Comparison of ENCODE assay signal across 8 cellular contexts in the genomic region with DNA sequence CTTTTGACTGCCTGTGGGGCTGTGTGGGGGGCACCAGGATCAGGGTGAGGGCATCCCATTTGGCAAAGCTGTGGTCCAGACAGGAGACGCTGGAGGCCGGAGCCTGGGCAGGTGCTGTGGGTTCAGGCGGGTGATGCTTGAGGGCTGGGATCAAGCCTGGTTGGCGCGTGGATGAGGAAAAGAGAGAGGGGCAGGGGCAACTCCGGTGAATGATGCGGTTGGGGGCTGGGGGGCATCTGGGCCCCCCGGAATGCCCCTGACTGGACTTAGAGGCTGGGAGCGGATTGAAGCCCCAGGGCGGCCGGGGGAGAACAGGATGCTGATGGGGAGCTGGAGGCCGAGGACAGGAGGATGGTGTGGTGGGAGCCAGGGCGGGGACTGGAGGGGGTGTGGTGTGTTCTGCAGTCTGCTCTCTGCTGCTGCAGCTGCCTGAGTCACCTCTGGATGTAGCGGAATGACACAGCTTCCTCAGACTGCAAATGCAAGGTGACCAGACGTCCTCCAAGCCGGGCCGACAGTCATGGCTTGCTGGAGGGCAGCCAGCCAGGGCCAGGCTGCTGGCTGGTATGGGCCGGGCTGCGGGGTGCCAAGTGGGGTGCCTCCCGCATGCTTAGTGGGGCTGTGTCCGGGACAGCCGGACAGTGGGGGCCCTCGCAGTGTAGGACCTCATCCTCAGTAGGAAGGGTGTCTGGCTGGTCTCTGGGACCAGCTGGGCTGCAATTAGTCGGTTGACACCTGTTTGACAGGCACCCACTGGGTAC. TPM values are rescaled to one million over a fixed set of nuclear protein-coding genes. Genes with fewer than 3 reads are reported as not detected.
DNase-seq lines count a peak whose midpoint lies in the region; ATAC-seq and TF ChIP-seq lines count a peak whose summit lies in the region.

No MANE protein-coding gene starts in this region.

- DNase-seq in NCI-H2227 (lab: John Stamatoyannopoulos, UW; ENCODE audit: unreplicated experiment) = peak; percentile 11
- DNase-seq in NCI-H2227 treated with DMSO at 0.1 percent for 48 hours (lab: John Stamatoyannopoulos, UW) = no peak
- no peak for DNase-seq in OCI-LY7 (ENCODE audit: low spot score)
- peak; percentile 67 to 92 for DNase-seq in cardiac fibroblast (ENCODE audit: low read depth in 2 of 2)
- DNase-seq in lung (ENCODE audit: low spot score) = no peak
- DNase-seq in type B pancreatic cell (ENCODE audit: extremely low spot score, unreplicated experiment) = no peak
- DNase-seq in HEK293T (ENCODE audit: extremely low spot score) = no peak

- peak overlapping the region; percentile 97 for H3K27ac Mint-ChIP-seq in type B pancreatic cell

- H3K27me3 ChIP-seq in lung (ENCODE audit: control insufficient read depth, insufficient read depth) = no peaks in the 10 kb centered on the region

- 55 to 63% methylated on average over 24 of the region's 24 CpGs for WGBS in lung, 2 donors

- peaks cover 34% of the 10 kb centered on the region for H3K4me1 ChIP-seq in OCI-LY7 (ENCODE audit: insufficient read depth, low read length, poor library complexity, severe bottlenecking)
- H3K4me1 ChIP-seq in lung (ENCODE audit: control insufficient read depth in 2 of 2, insufficient read depth in 2 of 2, low read length in 2 of 2) = peaks cover 7 to 26% of the 10 kb centered on the region in 2 donors

- CTCF ChIA-PET in OCI-LY7 (lab: Charles Lee; ENCODE audit: unreplicated experiment) = no interaction called here
- CTCF ChIA-PET in HEK293T (lab: Yijun Ruan, JAX) = interaction anchor here (1.0 kb wide), 1 partner anchor 28 kb away, joined by 3 read pairs; no protein-coding TSS in a partner anchor

- H3K9me3 Mint-ChIP-seq in type B pancreatic cell = no peaks in the 10 kb centered on the region

- H3K4me1 Mint-ChIP-seq in type B pancreatic cell (ENCODE audit: unreplicated experiment) = peaks cover 22% of the 10 kb centered on the region

- BruUV-seq in OCI-LY7 (replicated peaks; lab: Mats Ljungman, UMichigan) = no TSS peak

- no peaks in the 10 kb centered on the region for H3K36me3 Mint-ChIP-seq in type B pancreatic cell

- peaks cover 48% of the 10 kb centered on the region for H3K79me2 ChIP-seq in OCI-LY7 (ENCODE audit: insufficient read depth, low read depth, low read length)

- peaks cover 27% of the 10 kb centered on the region for H3K27me3 Mint-ChIP-seq in type B pancreatic cell

- peaks cover 9% of the 10 kb centered on the region for H4K20me1 ChIP-seq in OCI-LY7 (ENCODE audit: insufficient read depth, low read length)

- H3K9me2 ChIP-seq in OCI-LY7 (ENCODE audit: insufficient read depth, low read length) = no peaks in the 10 kb centered on the region

- POLR2A ChIA-PET in OCI-LY7 (lab: Charles Lee) = no interaction called here
- POLR2A ChIA-PET in HEK293T (lab: Yijun Ruan, JAX) = interaction anchor here (1.0 to 1.4 kb wide), 2 partner anchors 11 to 28 kb away, joined by 3 to 4 read pairs; no protein-coding TSS in a partner anchor

- H3K27ac ChIP-seq in OCI-LY7 (ENCODE audit: low read depth, low read length, poor library complexity, severe bottlenecking) (peak overlapping the region; percentile 2), lung (ENCODE audit: low read depth in 1 of 2, low read length in 1 of 2) (peak overlapping the region; percentile 93 to 97)

- peak overlapping the region; percentile 98 for H3K4me2 ChIP-seq in OCI-LY7 (ENCODE audit: low read length)

- H3K4me3 ChIP-seq in OCI-LY7 (ENCODE audit: low read depth, low read length, poor library complexity, severe bottlenecking) (peak overlapping the region; percentile 82), cardiac fibroblast (replicated peaks in 1 of 2; ENCODE audit: low read depth in 2 of 2, low read length in 2 of 2) (peak overlapping the region in 1 of 2 donors; percentile 72), lung (peak overlapping the region; percentile 7)

- no peaks in the 10 kb centered on the region for H3K9me3 ChIP-seq in OCI-LY7 (ENCODE audit: low read length)
- no peaks in the 10 kb centered on the region for H3K9me3 ChIP-seq in lung (ENCODE audit: control insufficient read depth in 2 of 2, insufficient read depth in 1 of 2, low read length in 1 of 2)

- TF ChIP-seq CTCF in OCI-LY7 (conservative IDR thresholded peaks at IDR 0.05; ENCODE audit: low read length) (no peak), cardiac fibroblast (IDR thresholded peaks at IDR 0.05; ENCODE audit: low read depth, low read length) (no peak), lung (IDR thresholded peaks at IDR 0.05; ENCODE audit: control extremely low read depth, extremely low read depth) (no peak), type B pancreatic cell (conservative IDR thresholded peaks at IDR 0.05) (no peak)

- peak overlapping the region; percentile 51 for H3K4me3 Mint-ChIP-seq in type B pancreatic cell

- intact Hi-C loops in OCI-LY7 (cut with micrococcal nuclease; ENCODE audit: unreplicated experiment) = no loop called here

- peaks cover 29% of the 10 kb centered on the region; the same call in 1 of the 2 replicates for H3K36me3 ChIP-seq in OCI-LY7 (ENCODE audit: insufficient read depth, low read length)
- peaks cover 0 to 5% of the 10 kb centered on the region in 2 donors for H3K36me3 ChIP-seq in lung (ENCODE audit: control insufficient read depth in 2 of 2, insufficient read depth in 2 of 2, low read length in 2 of 2)

- ATAC-seq in lung (ENCODE audit: insufficient read depth, low FRiP score) (no peak), HG03280 (IDR thresholded peaks at IDR 0.05; ENCODE audit: unreplicated experiment) (no peak)

- H2AFZ ChIP-seq in OCI-LY7 (ENCODE audit: low read length) = no peak overlapping the region

TF ChIP-seq in HEK293T, 16 proteins besides CTCF, POLR2A, EP300 and RAD21:
- TF ChIP-seq ARNT (IDR thresholded peaks at IDR 0.05) (no peak), SUZ12 (IDR thresholded peaks at IDR 0.05) (no peak), LEF1 (IDR thresholded peaks at IDR 0.05; ENCODE audit: borderline replicate concordance) (no peak), CTBP1 (IDR thresholded peaks at IDR 0.05; ENCODE audit: borderline replicate concordance) (no peak), ELF4 (IDR thresholded peaks at IDR 0.05) (no peak)

RNA-seq across cellular contexts. Expression of a gene that starts 3.2 kb away (rescaled TPM):
- total RNA-seq in OCI-LY7 (2014; rRNA removed; shearing (Covaris generic)) = 25.2 and 26.1 TPM in 2 replicates
- total RNA-seq in OCI-LY7 (2022) = 32.7 and 39.0 TPM in 2 replicates
- total RNA-seq in lung = 10 to 100 TPM; 17.0 to 58.5 TPM
- polyA plus RNA-seq in lung = 10 to 100 TPM; 54.7 to 76.7 TPM
- 8.2 and 19.9 TPM in 2 replicates for total RNA-seq in type B pancreatic cell (ENCODE audit: low replicate concordance)

RNA-seq across cellular contexts. Expression of a gene that starts 22.3 kb away (rescaled TPM):
- 0.19 and 0.77 TPM in 2 replicates for total RNA-seq in OCI-LY7 (2014; rRNA removed; shearing (Covaris generic))
- total RNA-seq in OCI-LY7 (2022) = not detected in 2 replicates
- total RNA-seq in lung = 10 to 100 TPM in 1 of 2 donors, 1 to 10 TPM in 1; 1.8 to 11.8 TPM
- 1 to 10 TPM; 6.8 to 9.9 TPM for polyA plus RNA-seq in lung
- 6.6 and 7.6 TPM in 2 replicates for total RNA-seq in type B pancreatic cell (ENCODE audit: low replicate concordance)

RNA-seq across cellular contexts. Expression of a gene that starts 29.6 kb away (rescaled TPM):
- total RNA-seq in OCI-LY7 (2014; rRNA removed; shearing (Covaris generic)) = 61.5 and 83.6 TPM in 2 replicates
- total RNA-seq in OCI-LY7 (2022) (187 and 188 TPM in 2 replicates), lung (100 to 1,000 TPM in 1 of 2 donors, 10 to 100 TPM in 1; 31.2 to 121 TPM), type B pancreatic cell (ENCODE audit: low replicate concordance) (112 and 134 TPM in 2 replicates)
- 10 to 100 TPM; 45.8 to 46.2 TPM for polyA plus RNA-seq in lung

RNA-seq across cellular contexts. Expression of a gene that starts 36.1 kb away (rescaled TPM):
- 128 and 129 TPM in 2 replicates for total RNA-seq in OCI-LY7 (2014; rRNA removed; shearing (Covaris generic))
- total RNA-seq in OCI-LY7 (2022) (55.1 and 63.7 TPM in 2 replicates), lung (10 to 100 TPM; 10.7 to 30.9 TPM), type B pancreatic cell (ENCODE audit: low replicate concordance) (27.0 and 35.2 TPM in 2 replicates)
- polyA plus RNA-seq in lung = 10 to 100 TPM; 52.8 to 86.7 TPM

Comparison
In these comparisons a context has a peak if more than half of its experiments do, and no peak if none do; other contexts are left out.
1. DNase-seq: peak in NCI-H2227 (single experiment) and cardiac fibroblast (2 of 2); none in NCI-H2227 treated with DMSO at 0.1 percent for 48 hours (single experiment), OCI-LY7 (single experiment), lung (single experiment), type B pancreatic cell (single experiment) and HEK293T (single experiment).